8 cellular contexts compared by ENCODE assay signal in the genomic region with DNA sequence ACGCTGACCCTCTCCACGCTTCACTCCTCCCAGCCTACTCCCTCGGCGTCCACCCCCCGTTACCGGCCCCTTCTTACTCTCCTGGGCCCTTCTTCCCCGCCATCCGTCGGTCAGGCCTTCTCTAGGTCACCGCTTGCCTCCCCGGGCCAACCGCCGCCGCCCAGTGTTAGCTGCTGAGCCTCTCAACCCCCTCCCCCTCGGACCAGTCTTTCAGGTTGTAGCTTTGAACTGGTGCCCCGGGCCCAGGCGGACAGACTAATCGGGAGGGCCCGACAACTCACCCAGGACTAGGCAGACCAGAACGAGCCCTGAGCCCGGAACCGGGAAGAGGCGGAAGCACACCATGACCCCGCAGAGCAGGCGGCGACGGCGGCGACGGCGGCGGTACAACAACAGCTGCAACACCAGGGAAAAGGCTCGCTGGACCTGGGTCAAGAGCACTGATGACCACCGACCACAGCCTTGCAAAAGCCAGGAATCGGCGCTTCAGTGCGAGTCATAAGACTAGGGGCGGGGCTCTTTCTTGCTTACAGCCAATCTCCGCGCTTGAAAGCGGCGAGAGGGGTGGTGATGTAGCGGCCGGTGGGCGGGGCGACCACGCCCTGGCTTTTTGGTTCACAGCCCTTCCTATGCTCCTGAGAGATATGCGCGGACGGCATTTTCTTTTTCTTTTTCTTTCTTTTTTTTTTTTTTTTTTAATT.
DNase-seq lines count a peak whose midpoint lies in the region; ATAC-seq and FAIRE-seq lines count a peak whose summit lies in the region.

Gene LAMP2, minus strand, starts transcription at position 472 of the 701 bp plus-strand sequence. Its CDS starts 127 bp downstream, at position 345.

- H3K27me3 ChIP-seq in effector memory CD4-positive, alpha-beta T cell (replicated peaks; ENCODE audit: control insufficient read depth, insufficient read depth, low read length, poor library complexity, severe bottlenecking): no peaks in the 10 kb centered on the region

- peak; percentile 96 for ATAC-seq in GM21381 (IDR thresholded peaks at IDR 0.05; ENCODE audit: unreplicated experiment)
- ATAC-seq in memory B cell (ENCODE audit: low read depth): peak; percentile 98

- H3K27ac Mint-ChIP-seq in memory B cell: peak within 1 kb of the TSS; percentile 92

- no peaks in the 10 kb centered on the region for H3K27me3 Mint-ChIP-seq in memory B cell

- H3K4me3 Mint-ChIP-seq in memory B cell: peak within 1 kb of the TSS; percentile 97

- peaks cover 2% of the 10 kb centered on the region for H3K4me1 ChIP-seq in effector memory CD4-positive, alpha-beta T cell (ENCODE audit: control insufficient read depth, insufficient read depth, low read length, poor library complexity, severe bottlenecking)

- H3K36me3 Mint-ChIP-seq in memory B cell: no peaks in the 10 kb centered on the region

- DNase-seq in COR-L47 (lab: John Stamatoyannopoulos, UW) (peak; percentile 77), HTR-8/SVneo (ENCODE audit: insufficient read length, low spot score) (peak; percentile 48), NOMO-1 treated with DMSO at 0.1 percent for 48 hours (lab: John Stamatoyannopoulos, UW; ENCODE audit: unreplicated experiment) (peak; percentile 75), memory B cell (ENCODE audit: low spot score in 2 of 2) (peak; percentile 62 to 67)
- peak; percentile 45 to 48 for DNase-seq in activated CD8-positive, alpha-beta memory T cell treated with anti-CD3 and anti-CD28 coated beads for 4 hours (ENCODE audit: low read depth in 2 of 2)
- peak; percentile 61 to 75 (median 68) for DNase-seq in effector memory CD4-positive, alpha-beta T cell
- peak; percentile 56 for DNase-seq in stimulated activated CD8-positive, alpha-beta memory T cell treated with anti-CD3 and anti-CD28 coated beads, Interleukin-12 subunit alpha, Interleukin-12 subunit beta, amount 100 ng/mL, for 1 hour (ENCODE audit: low read depth)

- H3K36me3 ChIP-seq in effector memory CD4-positive, alpha-beta T cell (ENCODE audit: control insufficient read depth, insufficient read depth, low read length): no peaks in the 10 kb centered on the region

- H3K4me1 Mint-ChIP-seq in memory B cell: peaks cover 14% of the 10 kb centered on the region

- peak within 1 kb of the TSS; percentile 77 for H3K4me3 ChIP-seq in effector memory CD4-positive, alpha-beta T cell (ENCODE audit: insufficient read depth, low read depth, low read length, poor library complexity, severe bottlenecking)

- no peaks in the 10 kb centered on the region for H3K9me3 ChIP-seq in effector memory CD4-positive, alpha-beta T cell (ENCODE audit: control insufficient read depth, low read length)

- no peaks in the 10 kb centered on the region for H3K9me3 Mint-ChIP-seq in memory B cell

- no peak for FAIRE-seq in HTR-8/SVneo (lab: Jason Lieb, UNC)

- H3K27ac ChIP-seq in effector memory CD4-positive, alpha-beta T cell (ENCODE audit: insufficient read depth, low read length, poor library complexity, severe bottlenecking): peak within 1 kb of the TSS; percentile 69

Comparison
In these comparisons a context has a peak if more than half of its experiments do, and no peak if none do; other contexts are left out.
1. Peak in every context shown above with its lines: DNase-seq, ATAC-seq, H3K4me3 ChIP-seq and H3K27ac ChIP-seq.